In the genomic region with DNA sequence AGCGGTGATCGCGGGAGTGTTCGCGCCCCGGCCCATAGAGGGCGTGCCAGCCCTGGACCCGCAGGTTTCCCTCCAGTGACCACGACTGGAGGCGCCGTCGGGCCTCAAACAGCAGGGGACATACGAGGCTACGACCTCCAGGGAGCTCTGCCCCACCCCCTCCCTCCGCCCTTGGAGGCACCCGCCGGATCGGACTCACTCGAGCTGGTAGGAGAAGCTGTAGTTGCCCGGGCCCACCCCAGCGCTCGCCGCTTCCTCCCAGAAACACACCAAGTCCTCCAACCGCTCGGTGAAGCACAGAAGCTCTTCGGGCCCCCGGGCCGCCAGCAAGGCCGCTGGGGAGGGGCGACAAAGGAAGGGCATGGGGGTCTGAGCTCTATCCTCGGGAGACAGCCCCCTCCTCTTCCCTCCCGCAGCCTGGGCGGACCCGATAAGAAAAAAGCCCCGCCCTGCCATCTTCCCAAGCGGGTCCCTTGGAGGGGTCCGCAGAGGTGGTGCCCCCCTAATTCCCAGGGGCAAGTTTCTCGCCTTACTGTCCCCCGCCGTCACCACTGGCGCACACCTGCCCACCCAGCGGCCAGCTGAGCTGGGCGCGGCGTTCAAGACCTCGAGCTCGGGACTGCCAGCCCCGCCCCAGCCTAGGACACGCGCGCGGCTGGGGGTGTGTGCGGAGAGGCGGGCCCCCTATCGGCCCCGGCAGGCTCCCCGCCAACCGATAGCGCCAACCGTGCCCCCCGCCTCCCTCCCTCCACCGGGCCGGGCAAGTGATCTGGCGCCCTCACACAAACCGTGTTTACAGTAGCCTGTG, we compare ENCODE assay signal across 8 cellular contexts. TPM values are rescaled to one million over a fixed set of nuclear protein-coding genes. Genes with fewer than 3 reads are reported as not detected.
DNase-seq lines count a peak whose midpoint lies in the region; ATAC-seq and TF ChIP-seq lines count a peak whose summit lies in the region.

No MANE protein-coding gene starts in this region.

- peak; percentile 61 to 77 for TF ChIP-seq RAD21 in liver (IDR thresholded peaks at IDR 0.05)

- H3K27ac ChIP-seq in liver (ENCODE audit: low read depth in 1 of 2, low read length in 2 of 2) = peak overlapping the region; percentile 2 to 50

- DNase-seq in Caki2 (ENCODE audit: low read depth) = peak; percentile 82
- DNase-seq in Jurkat, Clone E6-1 (ENCODE audit: low read depth, low spot score) = no peak
- DNase-seq in T follicular helper cell (ENCODE audit: low read depth) = peak; percentile 11
- DNase-seq in cerebellar cortex (ENCODE audit: low spot score) = peak; percentile 39
- no peak for DNase-seq in NCI-H1092 (lab: John Stamatoyannopoulos, UW)

- no peak for ATAC-seq in GM19452 (IDR thresholded peaks at IDR 0.05; ENCODE audit: unreplicated experiment)

- no peaks in the 10 kb centered on the region for H3K36me3 Mint-ChIP-seq in stimulated activated naive CD8-positive, alpha-beta T cell treated with anti-CD3 and anti-CD28 coated beads, Interleukin-15, Interleukin-2, amounts not matched to agents 100 ng/mL and 50 ng/mL, for 24 hours (ENCODE audit: low read depth)

- H3K4me3 Mint-ChIP-seq in stimulated activated naive CD8-positive, alpha-beta T cell treated with anti-CD3 and anti-CD28 coated beads, Interleukin-15, Interleukin-2, amounts not matched to agents 100 ng/mL and 50 ng/mL, for 24 hours = peak overlapping the region; percentile 70

- no peaks in the 10 kb centered on the region for H3K9me3 ChIP-seq in liver (ENCODE audit: control insufficient read depth in 4 of 4, low read length in 3 of 4)

- H3K9ac ChIP-seq in liver (ENCODE audit: low read depth in 1 of 2, low read length in 2 of 2) = no peak overlapping the region

- 3% methylated on average over 65 of the region's 65 CpGs for WGBS in liver

- H3K27ac Mint-ChIP-seq in stimulated activated naive CD8-positive, alpha-beta T cell treated with anti-CD3 and anti-CD28 coated beads, Interleukin-15, Interleukin-2, amounts not matched to agents 100 ng/mL and 50 ng/mL, for 24 hours = peak overlapping the region; percentile 63

- in situ Hi-C loops in Caki2 (cut with HindIII; ENCODE audit: low pct_unique_long_range_greater_than_20kb, low sequenced_read_pairs) = no loop called here

- no peaks in the 10 kb centered on the region for H3K9me3 Mint-ChIP-seq in stimulated activated naive CD8-positive, alpha-beta T cell treated with anti-CD3 and anti-CD28 coated beads, Interleukin-15, Interleukin-2, amounts not matched to agents 100 ng/mL and 50 ng/mL, for 24 hours

- H3K4me1 ChIP-seq in liver (ENCODE audit: control insufficient read depth in 4 of 4, insufficient read depth in 4 of 4, low read length in 3 of 4) = peaks cover 5 to 40% (median 23%) of the 10 kb centered on the region in 4 donors

- peaks cover 34% of the 10 kb centered on the region for H3K4me1 Mint-ChIP-seq in stimulated activated naive CD8-positive, alpha-beta T cell treated with anti-CD3 and anti-CD28 coated beads, Interleukin-15, Interleukin-2, amounts not matched to agents 100 ng/mL and 50 ng/mL, for 24 hours (ENCODE audit: low read depth)

- H3K27me3 Mint-ChIP-seq in stimulated activated naive CD8-positive, alpha-beta T cell treated with anti-CD3 and anti-CD28 coated beads, Interleukin-15, Interleukin-2, amounts not matched to agents 100 ng/mL and 50 ng/mL, for 24 hours = peaks cover 9% of the 10 kb centered on the region

- H3K36me3 ChIP-seq in liver (ENCODE audit: control insufficient read depth in 4 of 4, insufficient read depth in 3 of 4, low read depth in 1 of 4, low read length in 3 of 4) = no peaks in the 10 kb centered on the region

- TF ChIP-seq CTCF in liver (IDR thresholded peaks at IDR 0.05; ENCODE audit: low read depth, low read length, missing input control) = peak; percentile 62

- peak overlapping the region; percentile 37 for H3K4me3 ChIP-seq in Jurkat, Clone E6-1 (ENCODE audit: low read length)
- peak overlapping the region in 1 of 3 donors; percentile 41 for H3K4me3 ChIP-seq in liver (ENCODE audit: low read depth in 1 of 3, low read length in 3 of 3)

- H3K27me3 ChIP-seq in liver (ENCODE audit: control insufficient read depth in 4 of 4, insufficient read depth in 4 of 4, low read length in 3 of 4) = no peaks in the 10 kb centered on the region

TF ChIP-seq in liver, 16 proteins besides CTCF, POLR2A, EP300 and RAD21:
- TF ChIP-seq FOXA2 (IDR thresholded peaks at IDR 0.05) = no peak
- TF ChIP-seq, protein P1, sequence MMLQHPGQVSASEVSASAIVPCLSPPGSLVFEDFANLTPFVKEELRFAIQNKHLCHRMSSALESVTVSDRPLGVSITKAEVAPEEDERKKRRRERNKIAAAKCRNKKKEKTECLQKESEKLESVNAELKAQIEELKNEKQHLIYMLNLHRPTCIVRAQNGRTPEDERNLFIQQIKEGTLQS (IDR thresholded peaks at IDR 0.05) = no peak
- TF ChIP-seq GABPA (IDR thresholded peaks at IDR 0.05 in 1 of 2, conservative IDR thresholded peaks at IDR 0.05 in 1 of 2) = no peak
- TF ChIP-seq, protein P2, sequence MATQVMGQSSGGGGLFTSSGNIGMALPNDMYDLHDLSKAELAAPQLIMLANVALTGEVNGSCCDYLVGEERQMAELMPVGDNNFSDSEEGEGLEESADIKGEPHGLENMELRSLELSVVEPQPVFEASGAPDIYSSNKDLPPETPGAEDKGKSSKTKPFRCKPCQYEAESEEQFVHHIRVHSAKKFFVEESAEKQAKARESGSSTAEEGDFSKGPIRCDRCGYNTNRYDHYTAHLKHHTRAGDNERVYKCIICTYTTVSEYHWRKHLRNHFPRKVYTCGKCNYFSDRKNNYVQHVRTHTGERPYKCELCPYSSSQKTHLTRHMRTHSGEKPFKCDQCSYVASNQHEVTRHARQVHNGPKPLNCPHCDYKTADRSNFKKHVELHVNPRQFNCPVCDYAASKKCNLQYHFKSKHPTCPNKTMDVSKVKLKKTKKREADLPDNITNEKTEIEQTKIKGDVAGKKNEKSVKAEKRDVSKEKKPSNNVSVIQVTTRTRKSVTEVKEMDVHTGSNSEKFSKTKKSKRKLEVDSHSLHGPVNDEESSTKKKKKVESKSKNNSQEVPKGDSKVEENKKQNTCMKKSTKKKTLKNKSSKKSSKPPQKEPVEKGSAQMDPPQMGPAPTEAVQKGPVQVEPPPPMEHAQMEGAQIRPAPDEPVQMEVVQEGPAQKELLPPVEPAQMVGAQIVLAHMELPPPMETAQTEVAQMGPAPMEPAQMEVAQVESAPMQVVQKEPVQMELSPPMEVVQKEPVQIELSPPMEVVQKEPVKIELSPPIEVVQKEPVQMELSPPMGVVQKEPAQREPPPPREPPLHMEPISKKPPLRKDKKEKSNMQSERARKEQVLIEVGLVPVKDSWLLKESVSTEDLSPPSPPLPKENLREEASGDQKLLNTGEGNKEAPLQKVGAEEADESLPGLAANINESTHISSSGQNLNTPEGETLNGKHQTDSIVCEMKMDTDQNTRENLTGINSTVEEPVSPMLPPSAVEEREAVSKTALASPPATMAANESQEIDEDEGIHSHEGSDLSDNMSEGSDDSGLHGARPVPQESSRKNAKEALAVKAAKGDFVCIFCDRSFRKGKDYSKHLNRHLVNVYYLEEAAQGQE (IDR thresholded peaks at IDR 0.05) = no peak
- TF ChIP-seq HNF4G (IDR thresholded peaks at IDR 0.05) = no peak

RNA-seq across cellular contexts. Expression of a gene that starts 1.0 kb away (rescaled TPM):
- 14.4 and 16.6 TPM in 2 replicates for total RNA-seq in Caki2 (2014; rRNA removed; shearing (Covaris generic); ENCODE audit: low replicate concordance)
- 10.1 TPM for polyA plus RNA-seq in Jurkat, Clone E6-1 (2012; ENCODE audit: insufficient read depth, insufficient read length)
- total RNA-seq in liver = 10 to 100 TPM in 1 of 2 donors, 1 to 10 TPM in 1; 6.4 to 70.9 TPM
- polyA plus RNA-seq in liver = 1 to 10 TPM; 6.3 to 7.6 TPM

RNA-seq across cellular contexts. Expression of a gene that starts 8.6 kb away (rescaled TPM):
- total RNA-seq in Caki2 (2014; rRNA removed; shearing (Covaris generic); ENCODE audit: low replicate concordance) = 2.1 and 5.6 TPM in 2 replicates
- polyA plus RNA-seq in Jurkat, Clone E6-1 (2012; ENCODE audit: insufficient read depth, insufficient read length) = 3.2 TPM
- total RNA-seq in liver = 1 to 10 TPM in 1 of 2 donors, under 1 TPM in 1; 0.98 to 1.0 TPM
- polyA plus RNA-seq in liver = 1 to 10 TPM; 2.5 to 6.4 TPM

RNA-seq across cellular contexts. Expression of a gene that starts 27.9 kb away (rescaled TPM):
- 2.2 and 2.6 TPM in 2 replicates for total RNA-seq in Caki2 (2014; rRNA removed; shearing (Covaris generic); ENCODE audit: low replicate concordance)
- polyA plus RNA-seq in Jurkat, Clone E6-1 (2012; ENCODE audit: insufficient read depth, insufficient read length) = 11.4 TPM
- 1 to 10 TPM; 1.3 to 6.9 TPM for total RNA-seq in liver
- polyA plus RNA-seq in liver = 10 to 100 TPM in 1 of 2 donors, 1 to 10 TPM in 1; 7.6 to 12.6 TPM

RNA-seq across cellular contexts. Expression of a gene that starts 36.0 kb away (rescaled TPM):
- 3.3 and 16.5 TPM in 2 replicates for total RNA-seq in Caki2 (2014; rRNA removed; shearing (Covaris generic); ENCODE audit: low replicate concordance)
- not detected for polyA plus RNA-seq in Jurkat, Clone E6-1 (2012; ENCODE audit: insufficient read depth, insufficient read length)
- 10 to 100 TPM in 1 of 2 donors, 1 to 10 TPM in 1; 2.4 to 19.8 TPM for total RNA-seq in liver
- polyA plus RNA-seq in liver = 1 to 10 TPM; 5.7 to 9.8 TPM

RNA-seq across cellular contexts. Expression of a gene that starts 36.8 kb away (rescaled TPM):
- total RNA-seq in Caki2 (2014; rRNA removed; shearing (Covaris generic); ENCODE audit: low replicate concordance) = 1.5 TPM in 2 replicates
- 30.7 TPM for polyA plus RNA-seq in Jurkat, Clone E6-1 (2012; ENCODE audit: insufficient read depth, insufficient read length)
- 10 to 100 TPM in 1 of 2 donors, 1 to 10 TPM in 1; 6.3 to 19.3 TPM for total RNA-seq in liver
- polyA plus RNA-seq in liver = 10 to 100 TPM; 13.7 to 25.2 TPM

Comparison
In these comparisons a context has a peak if more than half of its experiments do, and no peak if none do; other contexts are left out.
1. DNase-seq: peak in Caki2 (single experiment), T follicular helper cell (single experiment) and cerebellar cortex (single experiment); none in Jurkat, Clone E6-1 (single experiment) and NCI-H1092 (single experiment).